ENCODE assay signal across 25 cellular contexts in genomic region chr11:12147827-12148226, GRCh38. TPM values are rescaled to one million over a fixed set of nuclear protein-coding genes. Genes with fewer than 3 reads are reported as not detected.
DNase-seq lines count a peak whose midpoint lies in the region; ATAC-seq, FAIRE-seq and TF ChIP-seq lines count a peak whose summit lies in the region.
"Had no signal": no experiment of that assay in that cellular context is flagged by ENCODE, and none has a peak within 500 bp of the region (broad histone marks: within the 10 kb centered on the region; RNA-seq: fewer than 3 reads in every experiment).

No MANE protein-coding gene starts in this region.

- in situ Hi-C loops in Panc1 (cut with HindIII; ENCODE audit: low pct_unique_long_range_greater_than_20kb, low sequenced_read_pairs), result no loop called here

- POLR2A ChIA-PET in Panc1 (lab: Charles Lee), result no interaction called here

- peaks cover 33% of the 10 kb centered on the region for H3K4me1 ChIP-seq in Panc1 (ENCODE audit: control insufficient read depth, insufficient read depth, low read length)
- H3K4me1 ChIP-seq in astrocyte (ENCODE audit: insufficient read depth, low read length), result peaks cover 44% of the 10 kb centered on the region
- H3K4me1 ChIP-seq: adrenal gland, HAP-1 had no signal

- peaks cover 48% of the 10 kb centered on the region for H3K36me3 Mint-ChIP-seq in astrocyte (ENCODE audit: low read depth, unreplicated experiment)

- intact Hi-C loops in Panc1 (cut with micrococcal nuclease; ENCODE audit: unreplicated experiment), result no loop called here

- H3K27me3 Mint-ChIP-seq in astrocyte (ENCODE audit: low read depth, unreplicated experiment), result no peaks in the 10 kb centered on the region

- peaks cover 64% of the 10 kb centered on the region for H3K4me1 Mint-ChIP-seq in astrocyte (ENCODE audit: low read depth, unreplicated experiment)

- peaks cover 87% of the 10 kb centered on the region for H3K79me2 ChIP-seq in astrocyte (ENCODE audit: insufficient read depth, low read length)

- H3K9me3 ChIP-seq in Panc1 (ENCODE audit: control insufficient read depth, insufficient read depth, low read depth, low read length), result no peaks in the 10 kb centered on the region
- H3K9me3 ChIP-seq in astrocyte (ENCODE audit: insufficient read depth, low read depth, low read length), result no peaks in the 10 kb centered on the region
- H3K9me3 ChIP-seq: adrenal gland, HAP-1, ovary, tibial nerve had no signal

- H3K27ac Mint-ChIP-seq in astrocyte (ENCODE audit: unreplicated experiment), result peak overlapping the region; percentile 34
- H3K27ac Mint-ChIP-seq: CD14-positive monocyte, nephron had no signal

- H4K20me1 ChIP-seq in astrocyte (ENCODE audit: insufficient read depth, low read length), result peaks cover 72% of the 10 kb centered on the region

- no peaks in the 10 kb centered on the region for H3K27me3 ChIP-seq in Panc1 (ENCODE audit: control insufficient read depth, insufficient read depth, low read length)
- H3K27me3 ChIP-seq in astrocyte (ENCODE audit: insufficient read depth, low read length), result no peaks in the 10 kb centered on the region
- H3K27me3 ChIP-seq: adrenal gland, ovary, tibial nerve had no signal

- no peak overlapping the region for H3K4me2 ChIP-seq in astrocyte (ENCODE audit: low read length)

- H3K27ac ChIP-seq in Panc1 (ENCODE audit: low read length) (peak overlapping the region; percentile 25), astrocyte (ENCODE audit: low read depth, low read length) (no peak overlapping the region), temporal lobe (ENCODE audit: low read depth, low read length) (peak overlapping the region; percentile 41)
- H3K27ac ChIP-seq: HL-60, ovary, tibial nerve, VCaP had no signal

- no peak overlapping the region for H2AFZ ChIP-seq in astrocyte (ENCODE audit: low read depth, low read length)

- DNase-seq in activated effector memory CD4-positive, alpha-beta T cell treated with anti-CD3 and anti-CD28 coated beads, Interleukin-2, amount 50 U/mL, for 16 hours, result peak; percentile 50
- no peak for DNase-seq in activated effector memory CD4-positive, alpha-beta T cell treated with Interleukin-2 at 50 U/mL for 16 hours
- no peak for DNase-seq in Panc1 (ENCODE audit: low read depth, low spot score)
- no peak for DNase-seq in astrocyte (ENCODE audit: low read depth)
- no peak for DNase-seq in NCI-H774 (lab: John Stamatoyannopoulos, UW)
- DNase-seq: activated CD4-positive, alpha-beta T cell treated with anti-CD3 and anti-CD28 coated beads, Interleukin-2, amount 50 U/mL, for 48 hours; adrenal gland; EL; islet precursor cell; midbrain; NCI-H1092; NCI-H187 treated with DMSO at 0.1 percent for 48 hours; NCI-H526 treated with DMSO at 0.1 percent for 48 hours; ovary had no signal

- H3K9ac ChIP-seq in astrocyte (ENCODE audit: low read length), result no peak overlapping the region

- TF ChIP-seq CTCF in Panc1 (IDR thresholded peaks at IDR 0.05), result no peak
- TF ChIP-seq CTCF in astrocyte (IDR thresholded peaks at IDR 0.05; ENCODE audit: insufficient read depth, low read depth, low read length), result no peak

- CTCF ChIA-PET in Panc1 (lab: Charles Lee), result no interaction called here

- no peak for FAIRE-seq in astrocyte (lab: Jason Lieb, UNC)
- FAIRE-seq: bronchial epithelial cell, endometrium had no signal

- no peak overlapping the region for H3K4me3 ChIP-seq in Panc1 (ENCODE audit: low read depth in 2 of 2, low read length in 2 of 2)
- H3K4me3 ChIP-seq in astrocyte (ENCODE audit: insufficient read depth, low read depth, low read length), result no peak overlapping the region
- H3K4me3 ChIP-seq: adrenal gland, HAP-1, ovary, tibial nerve had no signal

- peaks cover 4% of the 10 kb centered on the region for H3K9me3 Mint-ChIP-seq in astrocyte (ENCODE audit: unreplicated experiment)
- H3K9me3 Mint-ChIP-seq: CD14-positive monocyte, nephron had no signal

- H3K36me3 ChIP-seq in Panc1 (ENCODE audit: control insufficient read depth, insufficient read depth, low read length) (no peaks in the 10 kb centered on the region), astrocyte (ENCODE audit: insufficient read depth, low read length) (peaks cover 36% of the 10 kb centered on the region)
- H3K36me3 ChIP-seq: adrenal gland, HAP-1, ovary, tibial nerve had no signal

- ATAC-seq in Panc1, result no peak
- ATAC-seq in HG02763 (IDR thresholded peaks at IDR 0.05; ENCODE audit: unreplicated experiment), result no peak
- ATAC-seq in GM19452 (IDR thresholded peaks at IDR 0.05; ENCODE audit: unreplicated experiment), result no peak

- no TSS peak for BruUV-seq in Panc1 (replicated peaks; lab: Mats Ljungman, UMichigan)

- no peak overlapping the region for H3K4me3 Mint-ChIP-seq in astrocyte (ENCODE audit: unreplicated experiment)
- H3K4me3 Mint-ChIP-seq: CD14-positive monocyte, nephron had no signal

RNA-seq across cellular contexts. Expression of gene MICAL2, which starts 37.4 kb away (rescaled TPM):
- total RNA-seq in Panc1 (2021; ENCODE audit: unreplicated experiment) (199 TPM), astrocyte (357 and 471 TPM in 2 replicates), temporal lobe (12.3 TPM)
- 183 TPM for polyA plus RNA-seq in Panc1 (2012; ENCODE audit: insufficient read length)

Comparison
In these comparisons a context has a peak if more than half of its experiments do, and no peak if none do; other contexts are left out.
1. RNA of gene MICAL2, which starts 37.4 kb away (total RNA-seq): 357 to 471 TPM in astrocyte and 199 TPM in Panc1 (single experiment); 12.3 TPM in temporal lobe (single experiment); every median in the first group is over 10 times any median in the second.